In genomic region chr3:19342428-19342827, GRCh38 we compare ENCODE assay signal across 21 cellular contexts.
"Had no signal": no experiment of that assay in that cellular context is flagged by ENCODE, and none has a peak within 500 bp of the region (broad histone marks: within the 10 kb centered on the region; RNA-seq: fewer than 3 reads in every experiment).

No MANE protein-coding gene starts in this region.

- H2AFZ ChIP-seq: neural progenitor cell had no signal

- H3K4me2 ChIP-seq: neural progenitor cell had no signal

- H3K36me3 ChIP-seq: colonic mucosa, left lung, neural progenitor cell, suprapubic skin, transverse colon, uterus had no signal

- H3K9ac ChIP-seq: neural progenitor cell had no signal

- ATAC-seq: activated CD8-positive, alpha-beta T cell treated with anti-CD3 and anti-CD28 coated beads for 36 hours; foreskin keratinocyte; left lung; psoas muscle; right cardiac atrium; stimulated activated naive CD8-positive, alpha-beta T cell treated with anti-CD3 and anti-CD28 coated beads, Interleukin-15, amount 100 ng/mL, for 72 hours; WTC11 had no signal

- H3K9me3 ChIP-seq: colonic mucosa, left lung, psoas muscle, suprapubic skin, transverse colon, uterus had no signal

- H3K4me3 ChIP-seq: colonic mucosa, left lung, neural progenitor cell, psoas muscle, suprapubic skin, transverse colon, uterus had no signal

- H3K27ac ChIP-seq: colonic mucosa, foreskin keratinocyte, left lung, neural progenitor cell, psoas muscle, suprapubic skin, transverse colon, uterus had no signal

- H3K4me1 ChIP-seq: colonic mucosa, foreskin keratinocyte, left lung, neural progenitor cell, psoas muscle, suprapubic skin, transverse colon, uterus had no signal

- DNase-seq: activated CD4-positive, alpha-beta T cell treated with anti-CD3 and anti-CD28 coated beads for 48 hours; activated CD8-positive, alpha-beta T cell treated with anti-CD3 and anti-CD28 coated beads for 36 hours; activated naive CD4-positive, alpha-beta T cell treated with Interleukin-2 at 50 U/mL for 16 hours; activated T-cell treated with anti-CD3 and anti-CD28 coated beads, Interleukin-2, amount 50 U/mL, for 24 hours; anterior cingulate cortex; colonic mucosa; foreskin keratinocyte; glutamatergic neuron; hypothalamus; islet precursor cell; left lung; mammary epithelial cell; psoas muscle; right cardiac atrium; stimulated activated CD4-positive, alpha-beta T cell treated with anti-CD3 and anti-CD28 coated beads, Interleukin-2, amount 100 ng/mL, for 24 hours; stimulated activated naive CD8-positive, alpha-beta T cell treated with anti-CD3 and anti-CD28 coated beads, Interleukin-15, amount 100 ng/mL, for 72 hours; transverse colon; uterus had no signal

- H3K27me3 ChIP-seq: colonic mucosa, foreskin keratinocyte, left lung, neural progenitor cell, suprapubic skin, transverse colon, uterus had no signal
